In genomic region chr2:36487947-36488346, GRCh38 we compare ENCODE assay signal across 24 cellular contexts.
DNase-seq lines count a peak whose midpoint lies in the region; ATAC-seq and TF ChIP-seq lines count a peak whose summit lies in the region.
"Had no signal": no experiment of that assay in that cellular context is flagged by ENCODE, and none has a peak within 500 bp of the region (broad histone marks: within the 10 kb centered on the region; RNA-seq: fewer than 3 reads in every experiment).

No MANE protein-coding gene starts in this region.

- dilution Hi-C loops in IMR-90 (cut with HindIII; ENCODE audit: low sequenced_read_pairs, unreplicated experiment): no loop called here

- no peak for ATAC-seq in IMR-90 (ENCODE audit: low read depth)
- ATAC-seq in right lobe of liver: no peak
- no peak for ATAC-seq in HG03135 (IDR thresholded peaks at IDR 0.05; ENCODE audit: unreplicated experiment)
- ATAC-seq: stimulated activated naive B cell treated with anti-CD40 and anti-IgM and Interleukin-4, amounts not matched to agents 10 μg/mL and 1 μg/mL and 100 μg/mL, for 72 hours had no signal

- H3K9ac ChIP-seq in IMR-90 (ENCODE audit: low read depth, low read length): peak overlapping the region; percentile 36
- H3K9ac ChIP-seq: KMS-11 had no signal

- no peak for TF ChIP-seq RAD21 in IMR-90 (IDR thresholded peaks at IDR 0.05; ENCODE audit: low read length)

- peaks cover 4% of the 10 kb centered on the region for H3K9me3 Mint-ChIP-seq in type B pancreatic cell
- H3K9me3 Mint-ChIP-seq: activated CD4-positive, alpha-beta memory T cell treated with anti-CD3 and anti-CD28 coated beads, Interleukin-2, amount 10 ng/mL, durations not matched to agents 7 days and 5 days; brain; stimulated activated naive B cell treated with anti-CD40 and anti-IgM and Interleukin-4, amounts not matched to agents 10 μg/mL and 1 μg/mL and 100 μg/mL, for 72 hours had no signal

- peak overlapping the region; percentile 88 for H3K18ac ChIP-seq in IMR-90 (ENCODE audit: low read depth, low read length)

- peak overlapping the region; percentile 93 for H2BK20ac ChIP-seq in IMR-90 (ENCODE audit: low read depth, low read length)

- H3K4me1 ChIP-seq in IMR-90 (ENCODE audit: control insufficient read depth, insufficient read depth, low read length) (peaks cover 44% of the 10 kb centered on the region), right lobe of liver (no peaks in the 10 kb centered on the region), stomach (peaks cover 16 to 45% (median 29%) of the 10 kb centered on the region in 4 donors)

- H4K91ac ChIP-seq in IMR-90 (ENCODE audit: insufficient read depth, low read depth, low read length): peak overlapping the region; percentile 90

- peak overlapping the region; percentile 55 for H2AK9ac ChIP-seq in IMR-90 (replicated peaks; ENCODE audit: low read depth, low read length, poor library complexity)

- no peaks in the 10 kb centered on the region for H3K9me3 ChIP-seq in IMR-90 (ENCODE audit: control insufficient read depth, insufficient read depth, low read length)
- no peaks in the 10 kb centered on the region for H3K9me3 ChIP-seq in right lobe of liver
- no peaks in the 10 kb centered on the region for H3K9me3 ChIP-seq in stomach
- H3K9me3 ChIP-seq: prostate gland, testis had no signal

- H2BK15ac ChIP-seq in IMR-90 (ENCODE audit: low read depth, low read length): peak overlapping the region; percentile 51; the same call in 2 of the 3 replicates

- BruUV-seq in IMR-90 (replicated peaks; lab: Mats Ljungman, UMichigan): no TSS peak

- POLR2A ChIA-PET in IMR-90 (lab: Charles Lee; ENCODE audit: unreplicated experiment): interaction anchor here (0.6 kb wide), 1 partner anchor 25 kb away, joined by 3 read pairs; no protein-coding TSS in a partner anchor

- H3K27me3 Mint-ChIP-seq in type B pancreatic cell: no peaks in the 10 kb centered on the region
- H3K27me3 Mint-ChIP-seq: activated CD4-positive, alpha-beta memory T cell treated with anti-CD3 and anti-CD28 coated beads, Interleukin-2, amount 10 ng/mL, durations not matched to agents 7 days and 5 days; activated naive CD8-positive, alpha-beta T cell treated with anti-CD3 and anti-CD28 coated beads, Interleukin-2, amount 10 ng/mL, durations not matched to agents 7 days and 5 days; brain; stimulated activated naive B cell treated with anti-CD40 and anti-IgM and Interleukin-4, amounts not matched to agents 10 μg/mL and 1 μg/mL and 100 μg/mL, for 72 hours had no signal

- H3K4me3 ChIP-seq in IMR-90 (ENCODE audit: insufficient read depth, low read depth, low read length) (no peak overlapping the region), brain microvascular endothelial cell (ENCODE audit: low read depth, low read length) (no peak overlapping the region), right lobe of liver (no peak overlapping the region), stomach (no peak overlapping the region)
- H3K4me3 ChIP-seq: lung, prostate gland, testis had no signal

- peaks cover 50 to 61% of the 10 kb centered on the region in 2 experiments for H3K79me1 ChIP-seq in IMR-90 (ENCODE audit: low read depth in 1 of 2, low read length in 2 of 2)

- no peak overlapping the region for H2AFZ ChIP-seq in IMR-90 (replicated peaks; ENCODE audit: low read length, poor library complexity)

- no peak overlapping the region for H3K4me3 Mint-ChIP-seq in type B pancreatic cell
- H3K4me3 Mint-ChIP-seq: activated CD4-positive, alpha-beta memory T cell treated with anti-CD3 and anti-CD28 coated beads, Interleukin-2, amount 10 ng/mL, durations not matched to agents 7 days and 5 days; activated naive CD8-positive, alpha-beta T cell treated with anti-CD3 and anti-CD28 coated beads, Interleukin-2, amount 10 ng/mL, durations not matched to agents 7 days and 5 days; brain; stimulated activated naive B cell treated with anti-CD40 and anti-IgM and Interleukin-4, amounts not matched to agents 10 μg/mL and 1 μg/mL and 100 μg/mL, for 72 hours had no signal

- H3K27ac ChIP-seq in IMR-90 (ENCODE audit: insufficient read depth, low read length): peak overlapping the region; percentile 73
- peak overlapping the region; percentile 99 for H3K27ac ChIP-seq in brain microvascular endothelial cell
- peak overlapping the region in 2 of 3 donors; percentile 16 to 20 for H3K27ac ChIP-seq in right lobe of liver
- H3K27ac ChIP-seq in stomach: peak overlapping the region in 3 of 5 donors; percentile 76 to 78 (median 77)
- H3K27ac ChIP-seq: KMS-11, testis had no signal

- DNase-seq in IMR-90 (no peak), brain microvascular endothelial cell (no peak), right lobe of liver (no peak), stomach (no peak), NCI-H524 treated with DMSO at 0.1 percent for 48 hours (lab: John Stamatoyannopoulos, UW) (no peak), type B pancreatic cell (ENCODE audit: extremely low spot score, unreplicated experiment) (no peak)
- no peak for DNase-seq in effector CD4-positive, alpha-beta T cell
- DNase-seq: activated CD4-positive, alpha-beta memory T cell treated with anti-CD3 and anti-CD28 coated beads, Interleukin-2, amount 10 ng/mL, durations not matched to agents 7 days and 5 days; activated CD4-positive, CD25-positive, alpha-beta regulatory T cell treated with anti-CD3 and anti-CD28 coated beads, Interleukin-2, amount 50 U/mL, for 72 hours; activated effector memory CD4-positive, alpha-beta T cell treated with Interleukin-2 at 50 U/mL for 16 hours; activated naive CD8-positive, alpha-beta T cell treated with anti-CD3 and anti-CD28 coated beads, Interleukin-2, amount 10 ng/mL, durations not matched to agents 7 days and 5 days; kidney; NCI-H1436 treated with DMSO at 0.1 percent for 48 hours; NCI-H524; NK-92 treated with Interleukin-12 subunit alpha and Interleukin-12 subunit beta, amount 100 ng/mL, for 24 hours; stimulated activated CD4-positive, alpha-beta T cell treated with anti-CD3 and anti-CD28 coated beads, Interleukin-4, amount 100 ng/mL, for 24 hours; stimulated activated naive B cell treated with anti-CD40 and anti-IgM and Interleukin-4, amounts not matched to agents 10 μg/mL and 1 μg/mL and 100 μg/mL, for 72 hours; T-helper 1 cell; testis had no signal

- no peaks in the 10 kb centered on the region for H4K20me1 ChIP-seq in IMR-90 (ENCODE audit: insufficient read depth, low read length)

- intact Hi-C loops in IMR-90 (cut with micrococcal nuclease) (loop anchor here (2.0 to 5.0 kb wide), 2 partner anchors 37 to 116 kb away; no protein-coding TSS in a partner anchor), right lobe of liver (cut with DNase I) (no loop called here), stomach (cut with DNase I; ENCODE audit: low total_unique reads) (no loop called here)

- TF ChIP-seq POLR2A in IMR-90 (IDR thresholded peaks at IDR 0.05; ENCODE audit: low read depth, low read length) (no peak), right lobe of liver (IDR thresholded peaks at IDR 0.05) (no peak), stomach (IDR thresholded peaks at IDR 0.05) (no peak)

- peak overlapping the region; percentile 99 for H2BK5ac ChIP-seq in IMR-90 (ENCODE audit: low read depth, low read length, poor library complexity, severe bottlenecking)

- H3K36me3 Mint-ChIP-seq in type B pancreatic cell: peaks cover 27% of the 10 kb centered on the region
- H3K36me3 Mint-ChIP-seq: activated naive CD8-positive, alpha-beta T cell treated with anti-CD3 and anti-CD28 coated beads, Interleukin-2, amount 10 ng/mL, durations not matched to agents 7 days and 5 days had no signal

- peak overlapping the region; percentile 91 for H2AK5ac ChIP-seq in IMR-90 (ENCODE audit: low read depth, low read length)

- H4K5ac ChIP-seq in IMR-90 (ENCODE audit: low read depth, low read length): peak overlapping the region; percentile 74; the same call in 1 of the 2 replicates

- no peak for TF ChIP-seq EP300 in stomach (IDR thresholded peaks at IDR 0.05)

- peak overlapping the region; percentile 95 for H3K4ac ChIP-seq in IMR-90 (ENCODE audit: low read depth, low read length)

- peaks cover 38% of the 10 kb centered on the region for H3K4me1 Mint-ChIP-seq in type B pancreatic cell (ENCODE audit: unreplicated experiment)
- H3K4me1 Mint-ChIP-seq: activated CD4-positive, alpha-beta memory T cell treated with anti-CD3 and anti-CD28 coated beads, Interleukin-2, amount 10 ng/mL, durations not matched to agents 7 days and 5 days; activated naive CD8-positive, alpha-beta T cell treated with anti-CD3 and anti-CD28 coated beads, Interleukin-2, amount 10 ng/mL, durations not matched to agents 7 days and 5 days had no signal

- H2BK120ac ChIP-seq in IMR-90 (ENCODE audit: low read depth, low read length): peak overlapping the region; percentile 93

- H4K8ac ChIP-seq in IMR-90 (ENCODE audit: low read depth in 2 of 2, low read length in 2 of 2): peak overlapping the region; percentile 80 to 93

- H3K9me1 ChIP-seq in IMR-90 (ENCODE audit: insufficient read depth, low read length): peaks cover 43% of the 10 kb centered on the region

- no peaks in the 10 kb centered on the region for H3K27me3 ChIP-seq in IMR-90 (ENCODE audit: control insufficient read depth, insufficient read depth, low read length)
- no peaks in the 10 kb centered on the region for H3K27me3 ChIP-seq in brain microvascular endothelial cell (replicated peaks)
- no peaks in the 10 kb centered on the region for H3K27me3 ChIP-seq in right lobe of liver
- H3K27me3 ChIP-seq in stomach: no peaks in the 10 kb centered on the region
- H3K27me3 ChIP-seq: testis had no signal

- peaks cover 22% of the 10 kb centered on the region for H3K36me3 ChIP-seq in IMR-90 (ENCODE audit: control insufficient read depth, insufficient read depth, low read length)
- H3K36me3 ChIP-seq in brain microvascular endothelial cell (replicated peaks): peaks cover 23% of the 10 kb centered on the region
- no peaks in the 10 kb centered on the region for H3K36me3 ChIP-seq in right lobe of liver
- peaks cover 0 to 8% (median 0%) of the 10 kb centered on the region in 4 donors for H3K36me3 ChIP-seq in stomach
- H3K36me3 ChIP-seq: prostate gland had no signal

- H3K23ac ChIP-seq in IMR-90 (ENCODE audit: low read depth, low read length): peak overlapping the region; percentile 89

- CTCF ChIA-PET in IMR-90 (lab: Yijun Ruan, JAX): no interaction called here

- no peak overlapping the region for H3K4me2 ChIP-seq in IMR-90 (ENCODE audit: low read depth, low read length)
- H3K4me2 ChIP-seq: KMS-11 had no signal

- no peak overlapping the region for H3K27ac Mint-ChIP-seq in type B pancreatic cell
- H3K27ac Mint-ChIP-seq: activated CD4-positive, alpha-beta memory T cell treated with anti-CD3 and anti-CD28 coated beads, Interleukin-2, amount 10 ng/mL, durations not matched to agents 7 days and 5 days; activated naive CD8-positive, alpha-beta T cell treated with anti-CD3 and anti-CD28 coated beads, Interleukin-2, amount 10 ng/mL, durations not matched to agents 7 days and 5 days; brain; stimulated activated naive B cell treated with anti-CD40 and anti-IgM and Interleukin-4, amounts not matched to agents 10 μg/mL and 1 μg/mL and 100 μg/mL, for 72 hours had no signal

- in situ Hi-C loops in IMR-90 (cut with MboI; ENCODE audit: low sequenced_read_pairs): no loop called here
- in situ Hi-C loops in brain microvascular endothelial cell (cut with HindIII; ENCODE audit: low pct_ligation_motif_present, low sequenced_read_pairs): no loop called here

- H3K56ac ChIP-seq in IMR-90 (ENCODE audit: extremely low read depth, insufficient read depth, low read length): peak overlapping the region; percentile 53; the same call in 1 of the 2 replicates

- WGBS in IMR-90 (ENCODE audit: extremely low coverage in 2 of 2, insufficient read length in 1 of 2), 2 experiments: no CpG with 5 or more reads among the region's 4 CpGs
- 77% methylated on average over 4 of the region's 4 CpGs for WGBS in right lobe of liver (ENCODE audit: insufficient coverage, low coverage, low lambda C conversion rate, missing lambda C conversion rate)
- 93 to 95% (median 94%) methylated on average over 4 of the region's 4 CpGs for WGBS in stomach, 5 donors

- TF ChIP-seq CTCF in IMR-90 (conservative IDR thresholded peaks at IDR 0.05; ENCODE audit: low read depth, low read length): no peak
- no peak for TF ChIP-seq CTCF in brain microvascular endothelial cell (IDR thresholded peaks at IDR 0.05; ENCODE audit: low read depth, low read length, missing control alignments)
- no peak for TF ChIP-seq CTCF in right lobe of liver (IDR thresholded peaks at IDR 0.05)
- TF ChIP-seq CTCF in stomach (IDR thresholded peaks at IDR 0.05): no peak
- no peak for TF ChIP-seq CTCF in type B pancreatic cell (conservative IDR thresholded peaks at IDR 0.05)

- H3K14ac ChIP-seq in IMR-90 (replicated peaks; ENCODE audit: low read depth, low read length): peak overlapping the region; percentile 84

Comparison
In these comparisons a context has a peak if more than half of its experiments do, and no peak if none do; other contexts are left out.
1. H3K27ac ChIP-seq: peak in every context shown above with its lines; median percentile 99 in brain microvascular endothelial cell; 77 in stomach; 73 in IMR-90; 18 in right lobe of liver.